In genomic region chr9:91192379-91192775, GRCh38 we compare ENCODE assay signal across 8 cellular contexts.
DNase-seq lines count a peak whose midpoint lies in the region; ATAC-seq lines count a peak whose summit lies in the region.

No MANE protein-coding gene starts in this region.

- H3K4me3 ChIP-seq in right cardiac atrium (ENCODE audit: low read length) = no peak overlapping the region
- H3K4me3 ChIP-seq in subcutaneous abdominal adipose tissue (ENCODE audit: low read depth in 1 of 5, low read length in 5 of 5) = no peak overlapping the region

- peak overlapping the region in 3 of 5 donors; percentile 42 to 79 (median 49) for H3K9ac ChIP-seq in subcutaneous abdominal adipose tissue (ENCODE audit: low read length in 5 of 5)

- H3K4me1 Mint-ChIP-seq in activated CD4-positive, alpha-beta T cell treated with anti-CD3 and anti-CD28 coated beads, Interleukin-2, amount 10 ng/mL, durations not matched to agents 24 days and 14 days = peaks cover 64% of the 10 kb centered on the region
- H3K4me1 Mint-ChIP-seq in activated CD4-positive, alpha-beta memory T cell treated with anti-CD3 and anti-CD28 coated beads, Interleukin-2, amount 10 ng/mL, durations not matched to agents 7 days and 5 days = peaks cover 73% of the 10 kb centered on the region

- H3K4me3 Mint-ChIP-seq in activated CD4-positive, alpha-beta T cell treated with anti-CD3 and anti-CD28 coated beads, Interleukin-2, amount 10 ng/mL, durations not matched to agents 24 days and 14 days = peak overlapping the region; percentile 64
- H3K4me3 Mint-ChIP-seq in activated CD4-positive, alpha-beta memory T cell treated with anti-CD3 and anti-CD28 coated beads, Interleukin-2, amount 10 ng/mL, durations not matched to agents 7 days and 5 days = peak overlapping the region; percentile 53

- no peaks in the 10 kb centered on the region for H3K27me3 Mint-ChIP-seq in activated CD4-positive, alpha-beta T cell treated with anti-CD3 and anti-CD28 coated beads, Interleukin-2, amount 10 ng/mL, durations not matched to agents 24 days and 14 days
- H3K27me3 Mint-ChIP-seq in activated CD4-positive, alpha-beta memory T cell treated with anti-CD3 and anti-CD28 coated beads, Interleukin-2, amount 10 ng/mL, durations not matched to agents 7 days and 5 days = no peaks in the 10 kb centered on the region

- intact Hi-C loops in activated CD4-positive, alpha-beta T cell treated with anti-CD3 and anti-CD28 coated beads, Interleukin-2, amount 10 ng/mL, durations not matched to agents 24 days and 14 days (cut with micrococcal nuclease) = loop anchor here (2.0 to 5.0 kb wide), 3 partner anchors 156 to 520 kb away; no protein-coding TSS in a partner anchor
- intact Hi-C loops in right cardiac atrium (cut with DNase I) = loop anchor here in 3 of 4 donors (2.0 to 10.0 kb wide), 4 partner anchors 52 to 232 kb away; partner anchors contain the start of gene NFIL3 (in 2 of the 3)

- in situ Hi-C loops in ACHN (cut with HindIII; ENCODE audit: low pct_ligation_motif_present, low pct_unique_long_range_greater_than_20kb, low sequenced_read_pairs) = no loop called here

- H3K27ac ChIP-seq in right cardiac atrium (ENCODE audit: low read length) (peak overlapping the region; percentile 98), subcutaneous abdominal adipose tissue (ENCODE audit: low read depth, low read length) (peak overlapping the region; percentile 100)

- H3K9me3 Mint-ChIP-seq in activated CD4-positive, alpha-beta T cell treated with anti-CD3 and anti-CD28 coated beads, Interleukin-2, amount 10 ng/mL, durations not matched to agents 24 days and 14 days = peaks cover 7% of the 10 kb centered on the region
- H3K9me3 Mint-ChIP-seq in activated CD4-positive, alpha-beta memory T cell treated with anti-CD3 and anti-CD28 coated beads, Interleukin-2, amount 10 ng/mL, durations not matched to agents 7 days and 5 days = peaks cover 22% of the 10 kb centered on the region

- H3K4me1 ChIP-seq in right cardiac atrium (ENCODE audit: control insufficient read depth, insufficient read depth, low read length) (peaks cover 10% of the 10 kb centered on the region), subcutaneous abdominal adipose tissue (ENCODE audit: control insufficient read depth in 5 of 5, insufficient read depth in 5 of 5, low read length in 5 of 5) (peaks cover 12 to 67% (median 48%) of the 10 kb centered on the region in 5 donors)

- no peaks in the 10 kb centered on the region for H3K36me3 ChIP-seq in subcutaneous abdominal adipose tissue (ENCODE audit: control insufficient read depth in 5 of 5, insufficient read depth in 5 of 5, low read length in 5 of 5)

- CTCF ChIA-PET in activated CD4-positive, alpha-beta memory T cell treated with anti-CD3 and anti-CD28 coated beads, Interleukin-2, amount 10 ng/mL, durations not matched to agents 7 days and 5 days (lab: Charles Lee) = interaction anchor here (0.5 to 2.6 kb wide), 20 partner anchors 13 to 234 kb away, joined by 3 to 15 read pairs (median 4); no protein-coding TSS in a partner anchor

- H3K9me3 ChIP-seq in right cardiac atrium (ENCODE audit: control insufficient read depth, low read length) = no peaks in the 10 kb centered on the region
- no peaks in the 10 kb centered on the region for H3K9me3 ChIP-seq in subcutaneous abdominal adipose tissue (ENCODE audit: control insufficient read depth in 5 of 5, low read length in 5 of 5)

- H3K27ac Mint-ChIP-seq in activated CD4-positive, alpha-beta T cell treated with anti-CD3 and anti-CD28 coated beads, Interleukin-2, amount 10 ng/mL, durations not matched to agents 24 days and 14 days = peak overlapping the region; percentile 90
- peak overlapping the region; percentile 98 for H3K27ac Mint-ChIP-seq in activated CD4-positive, alpha-beta memory T cell treated with anti-CD3 and anti-CD28 coated beads, Interleukin-2, amount 10 ng/mL, durations not matched to agents 7 days and 5 days

- POLR2A ChIA-PET in activated CD4-positive, alpha-beta memory T cell treated with anti-CD3 and anti-CD28 coated beads, Interleukin-2, amount 10 ng/mL, durations not matched to agents 7 days and 5 days (lab: Charles Lee) = interaction anchor here (0.9 to 6.7 kb wide), 17 partner anchors 10 to 237 kb away, joined by 3 to 167 read pairs (median 8); partner anchors contain the start of genes AUH and NFIL3

- H3K36me3 Mint-ChIP-seq in activated CD4-positive, alpha-beta T cell treated with anti-CD3 and anti-CD28 coated beads, Interleukin-2, amount 10 ng/mL, durations not matched to agents 24 days and 14 days (ENCODE audit: low read depth) = peaks cover 14% of the 10 kb centered on the region
- peaks cover 36% of the 10 kb centered on the region for H3K36me3 Mint-ChIP-seq in activated CD4-positive, alpha-beta memory T cell treated with anti-CD3 and anti-CD28 coated beads, Interleukin-2, amount 10 ng/mL, durations not matched to agents 7 days and 5 days (ENCODE audit: low read depth)

- H3K27me3 ChIP-seq in right cardiac atrium (ENCODE audit: control insufficient read depth, insufficient read depth) (no peaks in the 10 kb centered on the region), subcutaneous abdominal adipose tissue (ENCODE audit: control insufficient read depth in 5 of 5, insufficient read depth in 4 of 5, low read length in 5 of 5) (no peaks in the 10 kb centered on the region)

- DNase-seq in activated CD4-positive, alpha-beta T cell treated with anti-CD3 and anti-CD28 coated beads, Interleukin-2, amount 10 ng/mL, durations not matched to agents 24 days and 14 days = peak; percentile 71
- no peak for DNase-seq in activated CD4-positive, alpha-beta T cell treated with anti-CD3 and anti-CD28 coated beads for 1 hour
- DNase-seq in activated CD4-positive, alpha-beta memory T cell treated with anti-CD3 and anti-CD28 coated beads, Interleukin-2, amount 10 ng/mL, durations not matched to agents 7 days and 5 days = peak; percentile 32
- DNase-seq in right cardiac atrium (no peak), GM03348 (ENCODE audit: low spot score) (no peak), SIG-M5 treated with dmso at 0.1 percent for 504 hours (lab: John Stamatoyannopoulos, UW; ENCODE audit: unreplicated experiment) (no peak), ACHN (no peak)

- no peak for ATAC-seq in right cardiac atrium

- WGBS in right cardiac atrium = 40% methylated on average over 3 of the region's 3 CpGs

Comparison
In these comparisons a context has a peak if more than half of its experiments do, and no peak if none do; other contexts are left out.
1. DNase-seq: peak in activated CD4-positive, alpha-beta T cell treated with anti-CD3 and anti-CD28 coated beads, Interleukin-2, amount 10 ng/mL, durations not matched to agents 24 days and 14 days (single experiment) and activated CD4-positive, alpha-beta memory T cell treated with anti-CD3 and anti-CD28 coated beads, Interleukin-2, amount 10 ng/mL, durations not matched to agents 7 days and 5 days (single experiment); none in activated CD4-positive, alpha-beta T cell treated with anti-CD3 and anti-CD28 coated beads for 1 hour (single experiment), right cardiac atrium (0 of 3), GM03348 (single experiment), SIG-M5 treated with dmso at 0.1 percent for 504 hours (single experiment) and ACHN (single experiment).